34 cellular contexts compared by ENCODE assay signal in genomic region chr1:54869173-54869851, GRCh38.
"Had no signal": no experiment of that assay in that cellular context is flagged by ENCODE, and none has a peak within 500 bp of the region (broad histone marks: within the 10 kb centered on the region; RNA-seq: fewer than 3 reads in every experiment).

No MANE protein-coding gene starts in this region.

- H3K27me3 Mint-ChIP-seq: activated CD4-positive, alpha-beta T cell treated with anti-CD3 and anti-CD28 coated beads, Interleukin-2, amount 10 ng/mL, durations not matched to agents 7 days and 5 days; activated CD8-positive, alpha-beta memory T cell treated with anti-CD3 and anti-CD28 coated beads, Interleukin-2, amount 10 ng/mL, durations not matched to agents 7 days and 5 days; activated CD8-positive, alpha-beta T cell treated with anti-CD3 and anti-CD28 coated beads for 36 hours; activated naive CD8-positive, alpha-beta T cell treated with anti-CD3 and anti-CD28 coated beads, Interleukin-2, amount 10 ng/mL, durations not matched to agents 7 days and 5 days; naive B cell; stimulated activated memory B cell treated with anti-CD40 and anti-IgM and Interleukin-4, amounts not matched to agents 10 μg/mL and 1 μg/mL and 100 μg/mL, for 72 hours; stimulated activated naive CD8-positive, alpha-beta T cell treated with anti-CD3 and anti-CD28 coated beads, Interleukin-15, amount 100 ng/mL, for 72 hours; T-helper 17 cell had no signal

- H3K4me3 ChIP-seq: ascending aorta, cardiac muscle cell, colonic mucosa, gastrocnemius medialis, skin epidermis, thyroid gland, upper lobe of left lung had no signal

- ATAC-seq: activated CD8-positive, alpha-beta memory T cell treated with anti-CD3 and anti-CD28 coated beads, Interleukin-2, amount 10 ng/mL, durations not matched to agents 7 days and 5 days; activated CD8-positive, alpha-beta T cell treated with anti-CD3 and anti-CD28 coated beads for 36 hours; activated T-cell treated with anti-CD3 and anti-CD28 coated beads, Interleukin-2, amount 50 U/mL, for 72 hours; gastrocnemius medialis; left cardiac atrium; sciatic nerve; stimulated activated memory B cell treated with anti-CD40 and anti-IgM and Interleukin-4, amounts not matched to agents 10 μg/mL and 1 μg/mL and 100 μg/mL, for 72 hours; stimulated activated naive CD8-positive, alpha-beta T cell treated with anti-CD3 and anti-CD28 coated beads, Interleukin-15, amount 100 ng/mL, for 72 hours; T-helper 17 cell had no signal

- H3K27me3 ChIP-seq: ascending aorta, cardiac muscle cell, colonic mucosa, gastrocnemius medialis, neutrophil, thyroid gland, upper lobe of left lung had no signal

- H3K4me1 Mint-ChIP-seq: activated CD4-positive, alpha-beta T cell treated with anti-CD3 and anti-CD28 coated beads, Interleukin-2, amount 10 ng/mL, durations not matched to agents 7 days and 5 days; activated CD8-positive, alpha-beta memory T cell treated with anti-CD3 and anti-CD28 coated beads, Interleukin-2, amount 10 ng/mL, durations not matched to agents 7 days and 5 days; activated naive CD8-positive, alpha-beta T cell treated with anti-CD3 and anti-CD28 coated beads, Interleukin-2, amount 10 ng/mL, durations not matched to agents 7 days and 5 days; brain; mesothelial cell of epicardium; naive B cell; stimulated activated memory B cell treated with anti-CD40 and anti-IgM and Interleukin-4, amounts not matched to agents 10 μg/mL and 1 μg/mL and 100 μg/mL, for 72 hours; stimulated activated naive CD8-positive, alpha-beta T cell treated with anti-CD3 and anti-CD28 coated beads, Interleukin-15, amount 100 ng/mL, for 72 hours; T-helper 17 cell had no signal

- H3K27ac Mint-ChIP-seq: activated CD4-positive, alpha-beta T cell treated with anti-CD3 and anti-CD28 coated beads, Interleukin-2, amount 10 ng/mL, durations not matched to agents 7 days and 5 days; activated CD8-positive, alpha-beta memory T cell treated with anti-CD3 and anti-CD28 coated beads, Interleukin-2, amount 10 ng/mL, durations not matched to agents 7 days and 5 days; activated CD8-positive, alpha-beta T cell treated with anti-CD3 and anti-CD28 coated beads for 36 hours; activated naive CD4-positive, alpha-beta T cell treated with anti-CD3 and anti-CD28 coated beads for 36 hours; activated naive CD8-positive, alpha-beta T cell treated with anti-CD3 and anti-CD28 coated beads, Interleukin-2, amount 10 ng/mL, durations not matched to agents 7 days and 5 days; activated T-cell treated with anti-CD3 and anti-CD28 coated beads, Interleukin-2, amount 50 U/mL, for 72 hours; brain; mesothelial cell of epicardium; nephron progenitor cell; stimulated activated memory B cell treated with anti-CD40 and anti-IgM and Interleukin-4, amounts not matched to agents 10 μg/mL and 1 μg/mL and 100 μg/mL, for 72 hours; stimulated activated naive CD8-positive, alpha-beta T cell treated with anti-CD3 and anti-CD28 coated beads, Interleukin-15, amount 100 ng/mL, for 72 hours had no signal

- H3K9me3 Mint-ChIP-seq: activated CD4-positive, alpha-beta T cell treated with anti-CD3 and anti-CD28 coated beads, Interleukin-2, amount 10 ng/mL, durations not matched to agents 7 days and 5 days; activated CD8-positive, alpha-beta T cell treated with anti-CD3 and anti-CD28 coated beads for 36 hours; activated naive CD4-positive, alpha-beta T cell treated with anti-CD3 and anti-CD28 coated beads for 36 hours; activated naive CD8-positive, alpha-beta T cell treated with anti-CD3 and anti-CD28 coated beads, Interleukin-2, amount 10 ng/mL, durations not matched to agents 7 days and 5 days; activated T-cell treated with anti-CD3 and anti-CD28 coated beads, Interleukin-2, amount 50 U/mL, for 72 hours; brain; mesothelial cell of epicardium; naive B cell; nephron progenitor cell; stimulated activated memory B cell treated with anti-CD40 and anti-IgM and Interleukin-4, amounts not matched to agents 10 μg/mL and 1 μg/mL and 100 μg/mL, for 72 hours; stimulated activated naive CD8-positive, alpha-beta T cell treated with anti-CD3 and anti-CD28 coated beads, Interleukin-15, amount 100 ng/mL, for 72 hours had no signal

- H3K9me3 ChIP-seq: ascending aorta, colonic mucosa, gastrocnemius medialis, neutrophil, thyroid gland, upper lobe of left lung had no signal

- H3K36me3 ChIP-seq: neutrophil had no signal

- H3K27ac ChIP-seq: ascending aorta, cardiac muscle cell, colonic mucosa, gastrocnemius medialis, neutrophil, skin epidermis, thyroid gland, upper lobe of left lung had no signal

- H3K4me3 Mint-ChIP-seq: activated CD4-positive, alpha-beta T cell treated with anti-CD3 and anti-CD28 coated beads, Interleukin-2, amount 10 ng/mL, durations not matched to agents 7 days and 5 days; activated CD8-positive, alpha-beta memory T cell treated with anti-CD3 and anti-CD28 coated beads, Interleukin-2, amount 10 ng/mL, durations not matched to agents 7 days and 5 days; activated CD8-positive, alpha-beta T cell treated with anti-CD3 and anti-CD28 coated beads for 36 hours; activated naive CD4-positive, alpha-beta T cell treated with anti-CD3 and anti-CD28 coated beads for 36 hours; activated naive CD8-positive, alpha-beta T cell treated with anti-CD3 and anti-CD28 coated beads, Interleukin-2, amount 10 ng/mL, durations not matched to agents 7 days and 5 days; activated T-cell treated with anti-CD3 and anti-CD28 coated beads, Interleukin-2, amount 50 U/mL, for 72 hours; brain; mesothelial cell of epicardium; naive B cell; nephron progenitor cell; stimulated activated memory B cell treated with anti-CD40 and anti-IgM and Interleukin-4, amounts not matched to agents 10 μg/mL and 1 μg/mL and 100 μg/mL, for 72 hours; stimulated activated naive CD8-positive, alpha-beta T cell treated with anti-CD3 and anti-CD28 coated beads, Interleukin-15, amount 100 ng/mL, for 72 hours; T-helper 17 cell had no signal

- H3K4me1 ChIP-seq: ascending aorta, colonic mucosa, gastrocnemius medialis, thyroid gland had no signal

- DNase-seq: activated CD4-positive, alpha-beta T cell treated with anti-CD3 and anti-CD28 coated beads for 1 hour; activated CD4-positive, alpha-beta T cell treated with anti-CD3 and anti-CD28 coated beads, Interleukin-2, amount 10 ng/mL, durations not matched to agents 7 days and 5 days; activated CD8-positive, alpha-beta memory T cell treated with anti-CD3 and anti-CD28 coated beads, Interleukin-2, amount 10 ng/mL, durations not matched to agents 7 days and 5 days; activated CD8-positive, alpha-beta T cell treated with anti-CD3 and anti-CD28 coated beads for 36 hours; activated effector memory CD4-positive, alpha-beta T cell treated with Interleukin-2 at 50 U/mL for 16 hours; activated naive CD4-positive, alpha-beta T cell treated with anti-CD3 and anti-CD28 coated beads for 36 hours; activated naive CD8-positive, alpha-beta T cell treated with anti-CD3 and anti-CD28 coated beads, Interleukin-2, amount 10 ng/mL, durations not matched to agents 7 days and 5 days; activated T-cell treated with anti-CD3 and anti-CD28 coated beads for 4 hours; activated T-cell treated with anti-CD3 and anti-CD28 coated beads, Interleukin-2, amount 50 U/mL, for 72 hours; cerebellar nuclear complex; colonic mucosa; effector CD8-positive, alpha-beta T cell; gastrocnemius medialis; glutamatergic neuron; left cardiac atrium; naive B cell; nephron progenitor cell; stimulated activated CD4-positive, alpha-beta T cell treated with anti-CD3 and anti-CD28 coated beads, Interleukin-1b, Interleukin-23, amount 100 ng/mL, for 48 hours; stimulated activated CD4-positive, alpha-beta T cell treated with anti-CD3 and anti-CD28 coated beads, Interleukin-4, amount 100 ng/mL, for 4 hours; stimulated activated CD8-positive, alpha-beta memory T cell treated with anti-CD3 and anti-CD28 coated beads, Interleukin-4, amount 100 ng/mL, for 48 hours; stimulated activated naive CD8-positive, alpha-beta T cell treated with anti-CD3 and anti-CD28 coated beads, Interleukin-15, amount 100 ng/mL, for 72 hours; substantia nigra; T-helper 17 cell; T1000; thyroid gland; upper lobe of left lung had no signal
